ENCODE assay signal across 8 cellular contexts in genomic region chr17:74199306-74200092, GRCh38.
A peak's percentile ranks its signal among the peaks of the same experiment; 100 is the strongest.
DNase-seq lines count a peak whose midpoint lies in the region; ATAC-seq lines count a peak whose summit lies in the region.

No MANE protein-coding gene starts in this region.

- DNase-seq in NCI-H2196 (lab: John Stamatoyannopoulos, UW; ENCODE audit: unreplicated experiment) (peak; percentile 66), NCI-H2196 treated with DMSO at 0.1 percent for 48 hours (lab: John Stamatoyannopoulos, UW; ENCODE audit: unreplicated experiment) (no peak), NCI-H1694 (lab: John Stamatoyannopoulos, UW) (peak; percentile 47), left kidney (ENCODE audit: low read depth, low spot score) (peak; percentile 76), globus pallidus (ENCODE audit: low spot score) (no peak)
- peak; percentile 47 to 53 for DNase-seq in activated CD4-positive, alpha-beta T cell treated with anti-CD3 and anti-CD28 coated beads for 24 hours (ENCODE audit: low read depth in 2 of 2)
- DNase-seq in central memory CD8-positive, alpha-beta T cell (ENCODE audit: low spot score in 2 of 2) = peak; percentile 40 to 43
- peak in 2 of 3 donors; percentile 51 for DNase-seq in stimulated activated CD4-positive, alpha-beta T cell treated with anti-CD3 and anti-CD28 coated beads, TNF-alpha, amount 100 ng/mL, for 48 hours (ENCODE audit: low read depth in 3 of 3)

- no peak overlapping the region for H3K27ac Mint-ChIP-seq in central memory CD8-positive, alpha-beta T cell (ENCODE audit: low read depth)

- peaks cover 26% of the 10 kb centered on the region for H3K4me1 Mint-ChIP-seq in central memory CD8-positive, alpha-beta T cell

- no peaks in the 10 kb centered on the region for H3K9me3 Mint-ChIP-seq in central memory CD8-positive, alpha-beta T cell

- no peak overlapping the region for H3K4me3 Mint-ChIP-seq in central memory CD8-positive, alpha-beta T cell

- H3K36me3 Mint-ChIP-seq in central memory CD8-positive, alpha-beta T cell (ENCODE audit: insufficient read depth) = peaks cover 16% of the 10 kb centered on the region

- peak; percentile 27 for ATAC-seq in central memory CD8-positive, alpha-beta T cell (replicated peaks; ENCODE audit: extremely low read depth, poor library complexity, severe bottlenecking)

- peaks cover 85% of the 10 kb centered on the region for H3K27me3 Mint-ChIP-seq in central memory CD8-positive, alpha-beta T cell

Comparison
In these comparisons a context has a peak if more than half of its experiments do, and no peak if none do; other contexts are left out.
1. DNase-seq: peak in NCI-H2196 (single experiment), NCI-H1694 (single experiment), activated CD4-positive, alpha-beta T cell treated with anti-CD3 and anti-CD28 coated beads for 24 hours (2 of 2), central memory CD8-positive, alpha-beta T cell (2 of 2), left kidney (single experiment) and stimulated activated CD4-positive, alpha-beta T cell treated with anti-CD3 and anti-CD28 coated beads, TNF-alpha, amount 100 ng/mL, for 48 hours (2 of 3); none in NCI-H2196 treated with DMSO at 0.1 percent for 48 hours (single experiment) and globus pallidus (single experiment).